11 cellular contexts compared by ENCODE assay signal in genomic region chr10:84291389-84291788, GRCh38. TPM values are rescaled to one million over a fixed set of nuclear protein-coding genes. Genes with fewer than 3 reads are reported as not detected.
DNase-seq lines count a peak whose midpoint lies in the region; ATAC-seq and TF ChIP-seq lines count a peak whose summit lies in the region.
"Had no signal": no experiment of that assay in that cellular context is flagged by ENCODE, and none has a peak within 500 bp of the region (broad histone marks: within the 10 kb centered on the region; RNA-seq: fewer than 3 reads in every experiment).

No MANE protein-coding gene starts in this region.

- peaks cover 2% of the 10 kb centered on the region; the same call in 1 of the 2 replicates for H3K27me3 Mint-ChIP-seq in HFFc6 (ENCODE audit: insufficient read depth)
- peaks cover 0 to 25% of the 10 kb centered on the region in 2 donors for H3K27me3 Mint-ChIP-seq in natural killer cell treated with Interleukin-12 subunit alpha and Interleukin-12 subunit beta and Interleukin-15 and Interleukin-18, amount 100 ng/mL, for 72 hours

- H3K79me2 ChIP-seq in parathyroid adenoma: no peaks in the 10 kb centered on the region

- H3K27ac ChIP-seq in parathyroid adenoma: no peak overlapping the region
- no peak overlapping the region for H3K27ac ChIP-seq in uterus
- H3K27ac ChIP-seq: Peyer's patch had no signal

- no peak overlapping the region for H3K27ac Mint-ChIP-seq in HFFc6
- H3K27ac Mint-ChIP-seq in natural killer cell treated with Interleukin-12 subunit alpha and Interleukin-12 subunit beta and Interleukin-15 and Interleukin-18, amount 100 ng/mL, for 72 hours: no peak overlapping the region
- H3K27ac Mint-ChIP-seq: effector memory CD8-positive, alpha-beta T cell had no signal

- no peak overlapping the region for H3K4me2 ChIP-seq in parathyroid adenoma (ENCODE audit: low read length)

- H3K4me1 ChIP-seq in parathyroid adenoma (peaks cover 19% of the 10 kb centered on the region), uterus (no peaks in the 10 kb centered on the region)
- H3K4me1 ChIP-seq: HAP-1, Peyer's patch had no signal

- H3K4me3 ChIP-seq in parathyroid adenoma (ENCODE audit: low read depth, low read length) (no peak overlapping the region), uterus (no peak overlapping the region)
- H3K4me3 ChIP-seq: HAP-1, Peyer's patch had no signal

- no peaks in the 10 kb centered on the region for H3K36me3 ChIP-seq in parathyroid adenoma (ENCODE audit: control insufficient read depth, insufficient read depth, low read length)
- no peaks in the 10 kb centered on the region for H3K36me3 ChIP-seq in uterus
- H3K36me3 ChIP-seq: HAP-1, Peyer's patch had no signal

- peaks cover 12% of the 10 kb centered on the region for H3K4me1 Mint-ChIP-seq in HFFc6 (ENCODE audit: low read depth)
- peaks cover 19% of the 10 kb centered on the region in 2 donors for H3K4me1 Mint-ChIP-seq in natural killer cell treated with Interleukin-12 subunit alpha and Interleukin-12 subunit beta and Interleukin-15 and Interleukin-18, amount 100 ng/mL, for 72 hours (ENCODE audit: low read depth in 2 of 2)

- no peak for ATAC-seq in natural killer cell treated with Interleukin-12 subunit alpha and Interleukin-12 subunit beta and Interleukin-15 and Interleukin-18, amount 100 ng/mL, for 72 hours
- ATAC-seq: effector memory CD8-positive, alpha-beta T cell had no signal

- H3K27me3 ChIP-seq in parathyroid adenoma (ENCODE audit: control insufficient read depth, insufficient read depth, low read length): no peaks in the 10 kb centered on the region
- H3K27me3 ChIP-seq in uterus: no peaks in the 10 kb centered on the region
- H3K27me3 ChIP-seq: Peyer's patch had no signal

- no peaks in the 10 kb centered on the region for H3K9me3 ChIP-seq in parathyroid adenoma (ENCODE audit: control insufficient read depth, low read length)
- H3K9me3 ChIP-seq in uterus: no peaks in the 10 kb centered on the region
- H3K9me3 ChIP-seq: HAP-1, Peyer's patch had no signal

- DNase-seq in HFFc6 (peak; percentile 45), RKO (ENCODE audit: low spot score) (peak; percentile 69), fibroblast of gingiva (ENCODE audit: low read depth) (peak; percentile 35), GF-D8 (lab: John Stamatoyannopoulos, UW) (no peak), uterus (no peak), superior temporal gyrus (ENCODE audit: extremely low spot score) (no peak)
- no peak for DNase-seq in natural killer cell treated with Interleukin-12 subunit alpha and Interleukin-12 subunit beta and Interleukin-15 and Interleukin-18, amount 100 ng/mL, for 72 hours (ENCODE audit: low spot score)
- DNase-seq: effector memory CD8-positive, alpha-beta T cell; Peyer's patch had no signal

- TF ChIP-seq CTCF in HFFc6 (IDR thresholded peaks at IDR 0.05) (no peak), parathyroid adenoma (IDR thresholded peaks at IDR 0.05) (no peak), uterus (IDR thresholded peaks at IDR 0.05) (no peak)

- intact Hi-C loops in uterus (cut with DNase I; ENCODE audit: low total_unique reads): no loop called here

- peak overlapping the region; percentile 9 for H2AFZ ChIP-seq in parathyroid adenoma

- no peak for TF ChIP-seq POLR2A in uterus (IDR thresholded peaks at IDR 0.05)

- H3K9ac ChIP-seq in parathyroid adenoma: no peak overlapping the region

- H3K9me3 Mint-ChIP-seq in HFFc6: no peaks in the 10 kb centered on the region
- H3K9me3 Mint-ChIP-seq in natural killer cell treated with Interleukin-12 subunit alpha and Interleukin-12 subunit beta and Interleukin-15 and Interleukin-18, amount 100 ng/mL, for 72 hours: no peaks in the 10 kb centered on the region
- H3K9me3 Mint-ChIP-seq: effector memory CD8-positive, alpha-beta T cell had no signal

- H3K36me3 Mint-ChIP-seq in HFFc6 (ENCODE audit: low read depth): no peaks in the 10 kb centered on the region
- no peaks in the 10 kb centered on the region for H3K36me3 Mint-ChIP-seq in natural killer cell treated with Interleukin-12 subunit alpha and Interleukin-12 subunit beta and Interleukin-15 and Interleukin-18, amount 100 ng/mL, for 72 hours

- H3K4me3 Mint-ChIP-seq in HFFc6: no peak overlapping the region
- no peak overlapping the region for H3K4me3 Mint-ChIP-seq in natural killer cell treated with Interleukin-12 subunit alpha and Interleukin-12 subunit beta and Interleukin-15 and Interleukin-18, amount 100 ng/mL, for 72 hours
- H3K4me3 Mint-ChIP-seq: effector memory CD8-positive, alpha-beta T cell had no signal

RNA-seq across cellular contexts. Expression of gene CCSER2, which starts 37.0 kb away (rescaled TPM):
- 10 to 100 TPM; 36.1 to 46.9 (median 43.0) TPM for total RNA-seq in HFFc6 (2021; fragmentation: NEBNext Ultra II Directional; extraction: Animal tissue kit (Norgen Biotek cat#: 25700))
- total RNA-seq in natural killer cell treated with Interleukin-12 subunit alpha and Interleukin-12 subunit beta and Interleukin-15 and Interleukin-18, amount 100 ng/mL, for 72 hours: 100 to 1,000 TPM in 1 of 2 donors, 10 to 100 TPM in 1; 90.4 to 135 TPM
- total RNA-seq in uterus: 100 to 1,000 TPM in 1 of 4 donors, 10 to 100 TPM in 3; 40.5 to 112 (median 54.0) TPM

RNA-seq across cellular contexts. Expression of gene RGR, which starts 46.5 kb away (rescaled TPM):
- not detected for total RNA-seq in HFFc6 (2021; fragmentation: NEBNext Ultra II Directional; extraction: Animal tissue kit (Norgen Biotek cat#: 25700))
- not detected for total RNA-seq in natural killer cell treated with Interleukin-12 subunit alpha and Interleukin-12 subunit beta and Interleukin-15 and Interleukin-18, amount 100 ng/mL, for 72 hours
- not detected for total RNA-seq in uterus

RNA-seq across cellular contexts. Expression of gene LRIT1, which starts 50.0 kb away (rescaled TPM):
- not detected for total RNA-seq in HFFc6 (2021; fragmentation: NEBNext Ultra II Directional; extraction: Animal tissue kit (Norgen Biotek cat#: 25700))
- total RNA-seq in natural killer cell treated with Interleukin-12 subunit alpha and Interleukin-12 subunit beta and Interleukin-15 and Interleukin-18, amount 100 ng/mL, for 72 hours: not detected
- total RNA-seq in uterus: not detected
- total RNA-seq: Peyer's patch had no signal

Comparison
In these comparisons a context has a peak if more than half of its experiments do, and no peak if none do; other contexts are left out.
1. DNase-seq: peak in HFFc6 (single experiment), RKO (single experiment) and fibroblast of gingiva (single experiment); none in natural killer cell treated with Interleukin-12 subunit alpha and Interleukin-12 subunit beta and Interleukin-15 and Interleukin-18, amount 100 ng/mL, for 72 hours (single experiment), GF-D8 (single experiment), uterus (0 of 2) and superior temporal gyrus (single experiment).